In genomic region chr19:1257475-1258160, GRCh38 we compare ENCODE assay signal across 10 cellular contexts. TPM values are rescaled to one million over a fixed set of nuclear protein-coding genes. Genes with fewer than 3 reads are reported as not detected.
DNase-seq lines count a peak whose midpoint lies in the region; ATAC-seq, FAIRE-seq and TF ChIP-seq lines count a peak whose summit lies in the region.
"Had no signal": no experiment of that assay in that cellular context is flagged by ENCODE, and none has a peak within 500 bp of the region (broad histone marks: within the 10 kb centered on the region; RNA-seq: fewer than 3 reads in every experiment).

No MANE protein-coding gene starts in this region.

- ATAC-seq in pancreas, result no peak
- ATAC-seq in GM21360 (IDR thresholded peaks at IDR 0.05; ENCODE audit: unreplicated experiment), result no peak
- no peak for ATAC-seq in HG02981 (IDR thresholded peaks at IDR 0.05; ENCODE audit: unreplicated experiment)

- DNase-seq in CD14-positive monocyte (ENCODE audit: low spot score), result no peak
- DNase-seq in endodermal cell, result no peak
- no peak for DNase-seq in pancreas
- no peak for DNase-seq in GM03348 (ENCODE audit: low spot score)
- no peak for DNase-seq in HUDEP-2 (lab: John Stamatoyannopoulos, UW; ENCODE audit: unreplicated experiment in 76 of 76)
- DNase-seq: central memory CD4-positive, alpha-beta T cell; GOT3 had no signal

- H3K27ac ChIP-seq in KOPT-K1 (ENCODE audit: low read depth, low read length, poor library complexity, severe bottlenecking), result peak overlapping the region; percentile 88
- peak overlapping the region; percentile 21 for H3K27ac ChIP-seq in endodermal cell (ENCODE audit: low read depth, low read length)
- H3K27ac ChIP-seq in pancreas, result peak overlapping the region in 3 of 4 donors; percentile 30 to 96 (median 38)

- H3K27ac Mint-ChIP-seq in CD14-positive monocyte, result peak overlapping the region; percentile 40 to 97 (median 93)
- H3K27ac Mint-ChIP-seq in endodermal cell, result peak overlapping the region; percentile 90

- peaks cover 50% of the 10 kb centered on the region for H3K36me3 ChIP-seq in KOPT-K1 (ENCODE audit: insufficient read depth, low read length)
- peaks cover 50% of the 10 kb centered on the region for H3K36me3 ChIP-seq in endodermal cell (ENCODE audit: control insufficient read depth, insufficient read depth, low read length)
- peaks cover 8 to 40% (median 34%) of the 10 kb centered on the region in 3 donors for H3K36me3 ChIP-seq in pancreas

- H3K9me3 ChIP-seq in KOPT-K1 (ENCODE audit: insufficient read depth, low read length, poor library complexity, severe bottlenecking) (no peaks in the 10 kb centered on the region), endodermal cell (ENCODE audit: control insufficient read depth, low read length) (no peaks in the 10 kb centered on the region), pancreas (no peaks in the 10 kb centered on the region)

- intact Hi-C loops in CD14-positive monocyte (cut with micrococcal nuclease) (no loop called here), pancreas (cut with DNase I) (no loop called here)

- H3K4me1 ChIP-seq in endodermal cell (ENCODE audit: control insufficient read depth, insufficient read depth, low read length) (peaks cover 17% of the 10 kb centered on the region), pancreas (peaks cover 18 to 76% (median 38%) of the 10 kb centered on the region in 3 donors)

- 83 to 87% methylated on average over 13 to 23 of the region's 23 CpGs for WGBS in endodermal cell (ENCODE audit: insufficient coverage in 1 of 2, insufficient read length in 1 of 2), 2 experiments
- 71 to 73% methylated on average over 22 to 23 of the region's 23 CpGs for WGBS in pancreas, 2 donors

- no peak overlapping the region for H3K9ac ChIP-seq in endodermal cell (ENCODE audit: extremely low read depth, low read length, poor library complexity, severe bottlenecking)

- no peak for FAIRE-seq in pancreas (lab: Jason Lieb, UNC)

- H3K27me3 ChIP-seq in endodermal cell (ENCODE audit: control insufficient read depth, insufficient read depth, low read length, poor library complexity, severe bottlenecking), result no peaks in the 10 kb centered on the region
- no peaks in the 10 kb centered on the region for H3K27me3 ChIP-seq in pancreas

- H3K36me3 Mint-ChIP-seq in CD14-positive monocyte (peaks cover 36 to 51% of the 10 kb centered on the region in 2 donors), endodermal cell (ENCODE audit: low read depth) (peaks cover 44% of the 10 kb centered on the region)

- peaks cover 0 to 2% (median 0%) of the 10 kb centered on the region in 7 donors for H3K9me3 Mint-ChIP-seq in CD14-positive monocyte
- H3K9me3 Mint-ChIP-seq in endodermal cell, result no peaks in the 10 kb centered on the region

- H3K4me1 Mint-ChIP-seq in CD14-positive monocyte, result peaks cover 60% of the 10 kb centered on the region
- peaks cover 30% of the 10 kb centered on the region for H3K4me1 Mint-ChIP-seq in endodermal cell

- peaks cover 2 to 8% (median 5%) of the 10 kb centered on the region in 3 donors for H3K27me3 Mint-ChIP-seq in CD14-positive monocyte (ENCODE audit: low read depth in 3 of 3)
- H3K27me3 Mint-ChIP-seq in endodermal cell (ENCODE audit: insufficient read depth), result no peaks in the 10 kb centered on the region

- H3K4me3 Mint-ChIP-seq in CD14-positive monocyte, result peak overlapping the region; percentile 51 to 85
- no peak overlapping the region for H3K4me3 Mint-ChIP-seq in endodermal cell

- TF ChIP-seq CTCF in CD14-positive monocyte (IDR thresholded peaks at IDR 0.05) (no peak), endodermal cell (conservative IDR thresholded peaks at IDR 0.05) (no peak), pancreas (IDR thresholded peaks at IDR 0.05) (no peak)

- H3K4me3 ChIP-seq in endodermal cell (ENCODE audit: low read length), result no peak overlapping the region
- H3K4me3 ChIP-seq in pancreas, result no peak overlapping the region

RNA-seq across cellular contexts. Expression of gene MIDN, which starts 9.2 kb away (rescaled TPM):
- polyA plus RNA-seq in CD14-positive monocyte (10 to 100 TPM in 1 of 2 donors, 1 to 10 TPM in 1; 5.6 to 11.0 TPM), pancreas (10 to 100 TPM; 36.6 to 49.1 TPM)
- total RNA-seq in endodermal cell (100 to 1,000 TPM; 183 to 185 TPM), pancreas (10 to 100 TPM; 32.1 to 78.0 (median 49.1) TPM)
- 126 TPM for polyA plus RNA-seq in endodermal cell (2013, experiment 1 of 2)
- polyA plus RNA-seq in endodermal cell (2013, experiment 2 of 2), result 115 TPM

RNA-seq across cellular contexts. Expression of gene CIRBP, which starts 11.5 kb away (rescaled TPM):
- 10 to 100 TPM; 39.6 to 51.1 TPM for polyA plus RNA-seq in CD14-positive monocyte
- 100 to 1,000 TPM; 282 to 301 TPM for total RNA-seq in endodermal cell
- 403 TPM for polyA plus RNA-seq in endodermal cell (2013, experiment 1 of 2)
- 310 TPM for polyA plus RNA-seq in endodermal cell (2013, experiment 2 of 2)
- 100 to 1,000 TPM; 232 to 607 (median 483) TPM for total RNA-seq in pancreas
- 1,000 to 10,000 TPM in 1 of 2 donors, 100 to 1,000 TPM in 1; 802 to 1,009 TPM for polyA plus RNA-seq in pancreas

RNA-seq across cellular contexts. Expression of gene ATP5F1D, which starts 16.1 kb away (rescaled TPM):
- polyA plus RNA-seq in CD14-positive monocyte, result 100 to 1,000 TPM; 143 to 160 TPM
- 100 to 1,000 TPM; 144 to 159 TPM for total RNA-seq in endodermal cell
- polyA plus RNA-seq in endodermal cell (2013, experiment 1 of 2), result 108 TPM
- polyA plus RNA-seq in endodermal cell (2013, experiment 2 of 2), result 96.0 TPM
- 100 to 1,000 TPM in 5 of 6 donors, 10 to 100 TPM in 1; 97.3 to 192 (median 149) TPM for total RNA-seq in pancreas
- polyA plus RNA-seq in pancreas, result 100 to 1,000 TPM; 173 to 515 TPM

RNA-seq across cellular contexts. Expression of gene FAM174C, which starts 17.7 kb away (rescaled TPM):
- polyA plus RNA-seq in CD14-positive monocyte (10 to 100 TPM; 40.0 to 56.2 TPM), pancreas (10 to 100 TPM; 69.8 to 83.4 TPM)
- total RNA-seq in endodermal cell (10 to 100 TPM; 45.1 to 46.0 TPM), pancreas (10 to 100 TPM; 16.1 to 26.1 (median 22.9) TPM)
- polyA plus RNA-seq in endodermal cell (2013, experiment 1 of 2), result 18.2 TPM
- polyA plus RNA-seq in endodermal cell (2013, experiment 2 of 2), result 19.0 TPM

RNA-seq across cellular contexts. Expression of gene CBARP, which starts 19.8 kb away (rescaled TPM):
- polyA plus RNA-seq in CD14-positive monocyte (not detected), pancreas (1 to 10 TPM; 2.0 to 2.6 TPM)
- total RNA-seq in endodermal cell (10 to 100 TPM; 21.5 to 28.5 TPM), pancreas (1 to 10 TPM in 1 of 6 donors, under 1 TPM in 5; 0.16 to 1.1 (median 0.51) TPM)
- polyA plus RNA-seq in endodermal cell (2013, experiment 1 of 2), result 26.4 TPM
- 19.3 TPM for polyA plus RNA-seq in endodermal cell (2013, experiment 2 of 2)

Comparison
In these comparisons a context has a peak if more than half of its experiments do, and no peak if none do; other contexts are left out.
1. H3K27ac ChIP-seq: peak in every context shown above with its lines; median percentile 88 in KOPT-K1; 38 in pancreas; 21 in endodermal cell.